Comparison of ENCODE assay signal across 2 cellular contexts in genomic region chr14:68513137-68513536, GRCh38.
TF ChIP-seq lines count a peak whose summit lies in the region.

No MANE protein-coding gene starts in this region.

TF ChIP-seq in IMR-90, 13 proteins besides CTCF, POLR2A, EP300 and RAD21 (continued from another document):
- TF ChIP-seq MAFK (IDR thresholded peaks at IDR 0.05; ENCODE audit: low read depth, low read length) (no peak), MAZ (IDR thresholded peaks at IDR 0.05; ENCODE audit: borderline replicate concordance, low read depth, low read length) (no peak), CHD1 (IDR thresholded peaks at IDR 0.05; ENCODE audit: low read depth, low read length) (no peak), SMC3 (IDR thresholded peaks at IDR 0.05; ENCODE audit: low read depth, low read length) (no peak), NFE2L2 (IDR thresholded peaks at IDR 0.05; ENCODE audit: low read depth, low read length) (no peak), ELK1 (IDR thresholded peaks at IDR 0.05; ENCODE audit: borderline replicate concordance, low read depth, low read length) (no peak), MXI1 (IDR thresholded peaks at IDR 0.05; ENCODE audit: borderline replicate concordance, low read depth, low read length) (no peak), USF2 (IDR thresholded peaks at IDR 0.05; ENCODE audit: low read depth, low read length) (no peak), BHLHE40 (IDR thresholded peaks at IDR 0.05; ENCODE audit: low read depth, low read length) (no peak), RFX5 (IDR thresholded peaks at IDR 0.05; ENCODE audit: low read depth, low read length) (no peak)
TF ChIP-seq in IMR-90: peak in this region for 0.

TF ChIP-seq in H1, 55 proteins besides CTCF, POLR2A, EP300 and RAD21:
- TF ChIP-seq EZH2 (IDR thresholded peaks at IDR 0.05; ENCODE audit: low read depth, low read length, severe bottlenecking): no peak
- no peak for TF ChIP-seq CTBP2 (IDR thresholded peaks at IDR 0.05; ENCODE audit: borderline replicate concordance, insufficient read depth, insufficient read length, low read length)
- no peak for TF ChIP-seq RXRA (IDR thresholded peaks at IDR 0.05; ENCODE audit: insufficient read depth, low read depth, low read length)
- no peak for TF ChIP-seq TAF7 (optimal IDR thresholded peaks at IDR 0.05; ENCODE audit: borderline replicate concordance, low read depth, low read length)
- no peak for TF ChIP-seq TCF12 (IDR thresholded peaks at IDR 0.05; ENCODE audit: low read depth, low read length)
- TF ChIP-seq PHF8 (conservative IDR thresholded peaks at IDR 0.05; ENCODE audit: low read depth, low read length): no peak
- no peak for TF ChIP-seq YY1 (IDR thresholded peaks at IDR 0.05; ENCODE audit: low read depth, low read length)
- no peak for TF ChIP-seq SRF (IDR thresholded peaks at IDR 0.05; ENCODE audit: low read depth, low read length)
- TF ChIP-seq CHD7 (IDR thresholded peaks at IDR 0.05; ENCODE audit: insufficient replicate concordance, low read length): no peak
- no peak for TF ChIP-seq SP1 (IDR thresholded peaks at IDR 0.05; ENCODE audit: low read depth, low read length)
- no peak for TF ChIP-seq NRF1 (IDR thresholded peaks at IDR 0.05; ENCODE audit: low read depth, low read length)
- TF ChIP-seq RFX5 (IDR thresholded peaks at IDR 0.05; ENCODE audit: borderline replicate concordance, low read depth, low read length): no peak
- TF ChIP-seq USF2 (IDR thresholded peaks at IDR 0.05; ENCODE audit: low read length): no peak
